ENCODE assay signal across 17 cellular contexts in genomic region chr11:35981581-35981980, GRCh38. TPM values are rescaled to one million over a fixed set of nuclear protein-coding genes. Genes with fewer than 3 reads are reported as not detected.
DNase-seq lines count a peak whose midpoint lies in the region; FAIRE-seq and TF ChIP-seq lines count a peak whose summit lies in the region.
"Had no signal": no experiment of that assay in that cellular context is flagged by ENCODE, and none has a peak within 500 bp of the region (broad histone marks: within the 10 kb centered on the region; RNA-seq: fewer than 3 reads in every experiment).

No MANE protein-coding gene starts in this region.

- H3K27ac ChIP-seq in HUES48 (ENCODE audit: low read depth, low read length) (peak overlapping the region; percentile 18), spleen (peak overlapping the region in 5 of 8 donors; percentile 41 to 65 (median 51))

- intact Hi-C loops in spleen (cut with DNase I; ENCODE audit: low total_unique reads) = no loop called here

- FAIRE-seq in RCC 7860 (lab: Jason Lieb, UNC) = no peak
- FAIRE-seq: D721Med, HepG2, kidney had no signal

- H3K36me3 ChIP-seq in HUES48 (ENCODE audit: control insufficient read depth, insufficient read depth, low read length) (no peaks in the 10 kb centered on the region), spleen (no peaks in the 10 kb centered on the region)

- DNase-seq in anterior cingulate cortex (lab: John Stamatoyannopoulos, UW) = peak in 50 of 58 donors; percentile 6 to 84 (median 33)
- peak; percentile 11 to 41 for DNase-seq in hippocampal formation (lab: John Stamatoyannopoulos, UW)
- no peak for DNase-seq in spleen
- DNase-seq in activated T-cell treated with anti-CD3 and anti-CD28 coated beads for 4 hours = no peak
- DNase-seq in T-helper 1 cell = no peak
- DNase-seq in middle frontal gyrus (ENCODE audit: extremely low spot score, low spot score) = no peak
- DNase-seq in RCC 7860 (ENCODE audit: low spot score) = no peak
- DNase-seq: activated naive CD4-positive, alpha-beta T cell treated with Interleukin-2 at 50 U/mL for 16 hours; AML-193; kidney; NCI-H1930; NCI-H526 treated with DMSO at 0.1 percent for 48 hours; nephron progenitor cell; retina had no signal

- H3K4me1 ChIP-seq in HUES48 (ENCODE audit: control insufficient read depth, insufficient read depth, low read length) (peaks cover 52% of the 10 kb centered on the region), spleen (peaks cover 0 to 14% (median 0%) of the 10 kb centered on the region in 6 donors)

- no peak for TF ChIP-seq CTCF in spleen (IDR thresholded peaks at IDR 0.05 in 8 of 11, conservative IDR thresholded peaks at IDR 0.05 in 3 of 11)

- TF ChIP-seq POLR2A in spleen (IDR thresholded peaks at IDR 0.05) = no peak

- H3K27me3 ChIP-seq in HUES48 (ENCODE audit: control insufficient read depth, insufficient read depth, low read length) (no peaks in the 10 kb centered on the region), spleen (replicated peaks in 1 of 7) (no peaks in the 10 kb centered on the region)

- H3K9me3 ChIP-seq in HUES48 (ENCODE audit: control insufficient read depth, insufficient read depth, low read length) (peaks cover 4% of the 10 kb centered on the region; the same call in 1 of the 2 replicates), spleen (peaks cover 0 to 3% (median 0%) of the 10 kb centered on the region in 8 donors)

- WGBS in spleen, 5 donors = 64 to 80% (median 71%) methylated on average over 7 of the region's 7 CpGs

- H3K9ac ChIP-seq in HUES48 (ENCODE audit: low read depth, low read length) = no peak overlapping the region; the same call in 1 of the 2 replicates

- H3K4me3 ChIP-seq in HUES48 (ENCODE audit: low read depth, low read length) = no peak overlapping the region
- H3K4me3 ChIP-seq in spleen = no peak overlapping the region

RNA-seq across cellular contexts. Expression of gene LDLRAD3, which starts 37.7 kb away (rescaled TPM):
- 1 to 10 TPM; 6.6 to 9.6 (median 8.8) TPM for total RNA-seq in spleen
- polyA plus RNA-seq in spleen = 1 to 10 TPM; 1.5 to 2.3 (median 1.7) TPM

Comparison
In these comparisons a context has a peak if more than half of its experiments do, and no peak if none do; other contexts are left out.
1. DNase-seq: peak in anterior cingulate cortex (50 of 58) and hippocampal formation (2 of 2); none in spleen (single experiment), activated T-cell treated with anti-CD3 and anti-CD28 coated beads for 4 hours (single experiment), T-helper 1 cell (0 of 5), middle frontal gyrus (single experiment) and RCC 7860 (single experiment).